27 cellular contexts compared by ENCODE assay signal in the genomic region with DNA sequence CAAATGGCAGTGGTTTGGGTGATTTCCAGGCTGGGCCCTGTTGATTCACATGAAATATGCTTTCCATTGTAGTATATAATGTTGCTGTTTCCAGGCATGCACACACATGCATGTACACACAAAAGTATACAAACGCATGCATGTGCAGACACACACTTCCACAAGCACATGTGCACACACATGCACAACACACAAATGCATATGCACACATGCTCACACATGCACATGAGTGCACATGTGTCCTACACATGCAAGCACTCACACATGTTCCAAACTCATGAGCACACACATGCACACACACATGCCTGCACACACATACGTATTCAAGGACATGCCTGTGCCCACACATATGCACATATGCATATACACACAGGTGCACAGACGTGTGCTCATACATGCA. TPM values are rescaled to one million over a fixed set of nuclear protein-coding genes. Genes with fewer than 3 reads are reported as not detected.
"Had no signal": no experiment of that assay in that cellular context is flagged by ENCODE, and none has a peak within 500 bp of the region (broad histone marks: within the 10 kb centered on the region; RNA-seq: fewer than 3 reads in every experiment).

No MANE protein-coding gene starts in this region.

- H3K9me3 ChIP-seq: ovary, psoas muscle, spleen, stomach, thoracic aorta, thyroid gland, tibial nerve, upper lobe of right lung, uterus had no signal

- H3K9ac ChIP-seq: parathyroid adenoma had no signal

- H3K4me1 ChIP-seq: parathyroid adenoma, psoas muscle, stomach, thyroid gland, tibial nerve, upper lobe of right lung, uterus had no signal

- ATAC-seq: naive thymus-derived CD8-positive, alpha-beta T cell; natural killer cell treated with Interleukin-12 subunit alpha and Interleukin-12 subunit beta and Interleukin-15 and Interleukin-18, amount 100 ng/mL, for 72 hours; psoas muscle; right cardiac atrium; sciatic nerve; stimulated activated memory B cell treated with anti-CD40 and anti-IgM and Interleukin-4, amounts not matched to agents 10 μg/mL and 1 μg/mL and 100 μg/mL, for 72 hours; upper lobe of right lung had no signal

- H3K27me3 ChIP-seq: ovary, thyroid gland, tibial nerve, upper lobe of right lung, uterus had no signal

- H3K27ac ChIP-seq: ovary, parathyroid adenoma, psoas muscle, skin epidermis, spleen, stomach, thoracic aorta, thyroid gland, tibial nerve, upper lobe of right lung, uterus had no signal

- DNase-seq: naive B cell; naive thymus-derived CD8-positive, alpha-beta T cell; nephron progenitor cell; occipital lobe; ovary; posterior cingulate gyrus; right cardiac atrium; spleen; stimulated activated CD4-positive, alpha-beta T cell treated with anti-CD3 and anti-CD28 coated beads, Interleukin-12 subunit alpha, Interleukin-12 subunit beta, amount 100 ng/mL, for 4 hours; stimulated activated CD4-positive, alpha-beta T cell treated with anti-CD3 and anti-CD28 coated beads, Interleukin-1b, Interleukin-23, amount 100 ng/mL, for 48 hours; stimulated activated CD4-positive, alpha-beta T cell treated with anti-CD3 and anti-CD28 coated beads, Interleukin-4, amount 100 ng/mL, for 1 hour; stimulated activated CD4-positive, alpha-beta T cell treated with anti-CD3 and anti-CD28 coated beads, Interleukin-4, amount 100 ng/mL, for 4 hours; stimulated activated CD8-positive, alpha-beta memory T cell treated with anti-CD3 and anti-CD28 coated beads, Interleukin-4, amount 100 ng/mL, for 48 hours; stimulated activated naive CD4-positive, alpha-beta T cell treated with Interleukin-2 at 50 U/mL for 16 hours; stomach; thyroid gland; upper lobe of right lung; uterus had no signal

- H3K4me3 ChIP-seq: ovary, psoas muscle, skin epidermis, smooth muscle cell, spleen, stomach, thoracic aorta, thyroid gland, tibial nerve, upper lobe of right lung, uterus had no signal

- H2AFZ ChIP-seq: parathyroid adenoma had no signal

- H3K4me2 ChIP-seq: smooth muscle cell had no signal

- H3K36me3 ChIP-seq: ovary, spleen, stomach, thoracic aorta, thyroid gland, tibial nerve, upper lobe of right lung, uterus had no signal

RNA-seq across cellular contexts. Expression of gene SNTG2, which starts 30.6 kb away (rescaled TPM):
- total RNA-seq: smooth muscle cell had no signal
